ENCODE assay signal across 8 cellular contexts in the genomic region with DNA sequence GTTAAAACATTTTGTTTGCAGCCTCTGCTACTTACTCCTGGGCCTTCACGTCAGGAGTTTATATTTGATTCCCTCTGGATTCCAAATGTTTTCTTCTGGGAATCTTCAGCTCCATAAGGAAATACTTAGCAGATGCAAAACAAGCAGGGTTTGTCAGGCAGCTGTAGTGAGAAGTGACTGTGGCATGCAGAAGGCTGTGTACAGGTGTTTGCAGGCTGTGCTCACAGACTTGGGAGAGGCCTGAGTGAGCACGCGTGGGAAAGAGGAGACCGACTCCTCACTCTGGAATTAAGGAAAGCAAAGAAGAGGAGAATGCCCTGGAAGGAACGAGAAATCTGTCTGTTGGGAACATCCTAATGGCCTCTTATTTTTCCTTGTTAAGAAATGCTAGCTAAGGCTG.
DNase-seq lines count a peak whose midpoint lies in the region; ATAC-seq and TF ChIP-seq lines count a peak whose summit lies in the region.

No MANE protein-coding gene starts in this region.

- peaks cover 74% of the 10 kb centered on the region for H3K4me1 ChIP-seq in adipocyte (ENCODE audit: control insufficient read depth, insufficient read depth, low read length)

- peak overlapping the region; percentile 69 for H3K9ac ChIP-seq in adipocyte (ENCODE audit: low read length)

- peak overlapping the region; percentile 70 for H3K4me3 Mint-ChIP-seq in HFFc6
- H3K4me3 Mint-ChIP-seq in stimulated activated naive B cell treated with anti-CD40 and anti-IgM and Interleukin-4, amounts not matched to agents 10 μg/mL and 1 μg/mL and 100 μg/mL, for 72 hours = no peak overlapping the region

- H3K9me3 ChIP-seq in adipocyte (ENCODE audit: control insufficient read depth, low read length) = no peaks in the 10 kb centered on the region

- peaks cover 76% of the 10 kb centered on the region for H3K36me3 ChIP-seq in adipocyte (ENCODE audit: control insufficient read depth, insufficient read depth, low read length, severe bottlenecking)

- DNase-seq in HFFc6 (peak; percentile 35), adipocyte (ENCODE audit: low read depth) (no peak), kidney tubule cell (ENCODE audit: low spot score) (peak; percentile 79), AML-193 (lab: John Stamatoyannopoulos, UW) (no peak), G401 (ENCODE audit: low spot score) (no peak)
- no peak for DNase-seq in stimulated activated naive B cell treated with anti-CD40 and anti-IgM and Interleukin-4, amounts not matched to agents 10 μg/mL and 1 μg/mL and 100 μg/mL, for 72 hours

- no peak for ATAC-seq in stimulated activated naive B cell treated with anti-CD40 and anti-IgM and Interleukin-4, amounts not matched to agents 10 μg/mL and 1 μg/mL and 100 μg/mL, for 72 hours (replicated peaks)
- ATAC-seq in HG02678 (IDR thresholded peaks at IDR 0.05; ENCODE audit: unreplicated experiment) = no peak
- no peak for ATAC-seq in HG02938 (IDR thresholded peaks at IDR 0.05; ENCODE audit: unreplicated experiment)

- TF ChIP-seq CTCF in HFFc6 (IDR thresholded peaks at IDR 0.05) = no peak

- H3K27me3 Mint-ChIP-seq in HFFc6 (ENCODE audit: insufficient read depth) = no peaks in the 10 kb centered on the region
- H3K27me3 Mint-ChIP-seq in stimulated activated naive B cell treated with anti-CD40 and anti-IgM and Interleukin-4, amounts not matched to agents 10 μg/mL and 1 μg/mL and 100 μg/mL, for 72 hours = no peaks in the 10 kb centered on the region

- peaks cover 60% of the 10 kb centered on the region for H3K36me3 Mint-ChIP-seq in HFFc6 (ENCODE audit: low read depth)
- H3K36me3 Mint-ChIP-seq in stimulated activated naive B cell treated with anti-CD40 and anti-IgM and Interleukin-4, amounts not matched to agents 10 μg/mL and 1 μg/mL and 100 μg/mL, for 72 hours = peaks cover 33 to 71% of the 10 kb centered on the region in 2 donors

- peak overlapping the region; percentile 90 for H3K27ac Mint-ChIP-seq in HFFc6
- H3K27ac Mint-ChIP-seq in stimulated activated naive B cell treated with anti-CD40 and anti-IgM and Interleukin-4, amounts not matched to agents 10 μg/mL and 1 μg/mL and 100 μg/mL, for 72 hours = peak overlapping the region; percentile 79

- in situ Hi-C loops in G401 (cut with HindIII; ENCODE audit: low sequenced_read_pairs) = no loop called here

- peaks cover 79% of the 10 kb centered on the region for H3K4me1 Mint-ChIP-seq in HFFc6 (ENCODE audit: low read depth)
- peaks cover 39 to 72% of the 10 kb centered on the region in 2 donors for H3K4me1 Mint-ChIP-seq in stimulated activated naive B cell treated with anti-CD40 and anti-IgM and Interleukin-4, amounts not matched to agents 10 μg/mL and 1 μg/mL and 100 μg/mL, for 72 hours

- peak overlapping the region; percentile 38 for H3K4me3 ChIP-seq in adipocyte (ENCODE audit: low read length)

- H3K9me3 Mint-ChIP-seq in HFFc6 = no peaks in the 10 kb centered on the region
- H3K9me3 Mint-ChIP-seq in stimulated activated naive B cell treated with anti-CD40 and anti-IgM and Interleukin-4, amounts not matched to agents 10 μg/mL and 1 μg/mL and 100 μg/mL, for 72 hours = no peaks in the 10 kb centered on the region

- no peaks in the 10 kb centered on the region for H3K27me3 ChIP-seq in adipocyte (replicated peaks; ENCODE audit: control insufficient read depth, insufficient read depth, low read length)

Comparison
In these comparisons a context has a peak if more than half of its experiments do, and no peak if none do; other contexts are left out.
1. DNase-seq: peak in HFFc6 (single experiment) and kidney tubule cell (single experiment); none in adipocyte (single experiment), stimulated activated naive B cell treated with anti-CD40 and anti-IgM and Interleukin-4, amounts not matched to agents 10 μg/mL and 1 μg/mL and 100 μg/mL, for 72 hours (single experiment), AML-193 (0 of 2) and G401 (single experiment).